ENCODE assay signal across 8 cellular contexts in the genomic region with DNA sequence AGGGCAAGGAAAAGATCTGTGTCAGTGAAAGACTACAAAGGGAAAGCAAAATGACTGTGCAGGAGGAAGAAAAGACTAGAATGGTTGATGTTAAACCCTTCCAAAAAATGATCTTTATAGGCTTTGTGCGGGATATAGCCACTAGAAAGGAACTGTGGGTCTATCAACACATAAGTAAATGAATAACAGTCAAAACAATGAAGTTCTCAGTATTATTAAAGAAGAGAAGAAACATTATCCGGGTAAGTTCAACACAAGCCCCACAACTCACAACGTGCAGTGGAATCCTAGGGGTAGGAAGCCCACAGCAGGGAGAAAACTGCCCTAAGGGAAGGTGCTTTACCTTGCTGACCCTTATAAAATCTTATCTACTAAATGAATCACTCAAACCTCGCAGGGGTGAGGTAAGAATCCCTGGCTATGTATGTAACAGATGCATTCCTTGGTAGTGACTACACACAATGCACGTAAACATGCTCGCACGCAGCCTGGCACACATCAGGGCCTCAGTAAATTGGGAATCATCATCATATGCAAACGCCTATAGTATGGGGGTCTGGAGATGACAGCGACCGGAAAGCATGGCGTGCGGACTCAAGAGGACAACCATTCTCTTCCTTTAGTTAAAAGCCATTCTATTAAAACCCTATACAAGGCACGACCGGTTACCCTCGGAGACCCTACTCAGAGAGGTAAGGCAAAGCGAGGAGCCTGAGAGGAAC. TPM values are rescaled to one million over a fixed set of nuclear protein-coding genes. Genes with fewer than 3 reads are reported as not detected.
A peak's percentile ranks its signal among the peaks of the same experiment; 100 is the strongest.
DNase-seq lines count a peak whose midpoint lies in the region; ATAC-seq and TF ChIP-seq lines count a peak whose summit lies in the region.

No MANE protein-coding gene starts in this region.

- peaks cover 11% of the 10 kb centered on the region for H3K27me3 ChIP-seq in CD8-positive, alpha-beta T cell (ENCODE audit: insufficient read depth, low read length)
- H3K27me3 ChIP-seq in iPS-20b (ENCODE audit: insufficient read depth, low read length) (peaks cover 95% of the 10 kb centered on the region), subcutaneous abdominal adipose tissue (ENCODE audit: control insufficient read depth in 5 of 5, insufficient read depth in 4 of 5, low read length in 5 of 5) (peaks cover 3 to 53% (median 44%) of the 10 kb centered on the region in 5 donors)

- H3K9me3 ChIP-seq in CD8-positive, alpha-beta T cell (ENCODE audit: low read length): no peaks in the 10 kb centered on the region
- no peaks in the 10 kb centered on the region for H3K9me3 ChIP-seq in iPS-20b (ENCODE audit: insufficient read depth, low read depth, low read length)
- H3K9me3 ChIP-seq in subcutaneous abdominal adipose tissue (ENCODE audit: control insufficient read depth in 5 of 5, low read length in 5 of 5): peaks cover 0 to 5% (median 0%) of the 10 kb centered on the region in 5 donors

- TF ChIP-seq CTCF in CD8-positive, alpha-beta T cell (IDR thresholded peaks at IDR 0.05): no peak

- H3K27ac Mint-ChIP-seq in CD8-positive, alpha-beta T cell: no peak overlapping the region
- H3K27ac Mint-ChIP-seq in activated T-helper 1 cell treated with anti-CD3 and anti-CD28 coated beads, Interleukin-12 subunit alpha, Interleukin-12 subunit beta, Interleukin-2, Interleukin-4 antibody, amounts not matched to agents 30 ng/mL and 10 ng/mL and 1 ng/mL, durations not matched to agents 14 hours and 24 hours and 36 hours: peak overlapping the region; percentile 73

- H3K4me3 ChIP-seq in CD8-positive, alpha-beta T cell (ENCODE audit: low read depth, low read length): peak overlapping the region; percentile 71
- H3K4me3 ChIP-seq in iPS-20b (ENCODE audit: low read length): peak overlapping the region; percentile 74
- peak overlapping the region; percentile 63 to 91 (median 84) for H3K4me3 ChIP-seq in subcutaneous abdominal adipose tissue (ENCODE audit: low read depth in 1 of 5, low read length in 5 of 5)

- no peak for DNase-seq in CD8-positive, alpha-beta T cell
- no peak for DNase-seq in activated T-helper 1 cell treated with anti-CD3 and anti-CD28 coated beads, Interleukin-12 subunit alpha, Interleukin-12 subunit beta, Interleukin-2, Interleukin-4 antibody, amounts not matched to agents 30 ng/mL and 10 ng/mL and 1 ng/mL, durations not matched to agents 14 hours and 24 hours and 36 hours (ENCODE audit: low spot score)
- DNase-seq in GM19238 (ENCODE audit: insufficient read length, low spot score): no peak
- DNase-seq in NCI-H128 (lab: John Stamatoyannopoulos, UW; ENCODE audit: unreplicated experiment): no peak

- H3K27me3 Mint-ChIP-seq in CD8-positive, alpha-beta T cell (ENCODE audit: low read depth): peaks cover 50% of the 10 kb centered on the region
- H3K27me3 Mint-ChIP-seq in activated T-helper 1 cell treated with anti-CD3 and anti-CD28 coated beads, Interleukin-12 subunit alpha, Interleukin-12 subunit beta, Interleukin-2, Interleukin-4 antibody, amounts not matched to agents 30 ng/mL and 10 ng/mL and 1 ng/mL, durations not matched to agents 14 hours and 24 hours and 36 hours (ENCODE audit: insufficient read depth): peaks cover 71% of the 10 kb centered on the region

- H3K27ac ChIP-seq in CD8-positive, alpha-beta T cell (ENCODE audit: low read depth, low read length): no peak overlapping the region
- H3K27ac ChIP-seq in iPS-20b (ENCODE audit: low read length) (no peak overlapping the region), subcutaneous abdominal adipose tissue (ENCODE audit: low read depth, low read length) (no peak overlapping the region)

- H3K9ac ChIP-seq in iPS-20b (ENCODE audit: low read depth, low read length): peak overlapping the region; percentile 24; the same call in 1 of the 2 replicates
- H3K9ac ChIP-seq in subcutaneous abdominal adipose tissue (ENCODE audit: low read length in 5 of 5): peak overlapping the region in 2 of 5 donors; percentile 49 to 69

- H3K4me3 Mint-ChIP-seq in CD8-positive, alpha-beta T cell: peak overlapping the region; percentile 73
- H3K4me3 Mint-ChIP-seq in activated T-helper 1 cell treated with anti-CD3 and anti-CD28 coated beads, Interleukin-12 subunit alpha, Interleukin-12 subunit beta, Interleukin-2, Interleukin-4 antibody, amounts not matched to agents 30 ng/mL and 10 ng/mL and 1 ng/mL, durations not matched to agents 14 hours and 24 hours and 36 hours: peak overlapping the region; percentile 82

- CTCF ChIA-PET in CD8-positive, alpha-beta T cell (lab: Charles Lee): no interaction called here

- peaks cover 49% of the 10 kb centered on the region for H3K9me3 Mint-ChIP-seq in CD8-positive, alpha-beta T cell
- H3K9me3 Mint-ChIP-seq in activated T-helper 1 cell treated with anti-CD3 and anti-CD28 coated beads, Interleukin-12 subunit alpha, Interleukin-12 subunit beta, Interleukin-2, Interleukin-4 antibody, amounts not matched to agents 30 ng/mL and 10 ng/mL and 1 ng/mL, durations not matched to agents 14 hours and 24 hours and 36 hours: peaks cover 29% of the 10 kb centered on the region

- POLR2A ChIA-PET in CD8-positive, alpha-beta T cell (lab: Charles Lee): no interaction called here

- peaks cover 15% of the 10 kb centered on the region for H3K4me1 Mint-ChIP-seq in CD8-positive, alpha-beta T cell (ENCODE audit: low read depth)
- H3K4me1 Mint-ChIP-seq in activated T-helper 1 cell treated with anti-CD3 and anti-CD28 coated beads, Interleukin-12 subunit alpha, Interleukin-12 subunit beta, Interleukin-2, Interleukin-4 antibody, amounts not matched to agents 30 ng/mL and 10 ng/mL and 1 ng/mL, durations not matched to agents 14 hours and 24 hours and 36 hours (ENCODE audit: low read depth): peaks cover 10% of the 10 kb centered on the region

- H3K36me3 Mint-ChIP-seq in CD8-positive, alpha-beta T cell: peaks cover 3% of the 10 kb centered on the region
- H3K36me3 Mint-ChIP-seq in activated T-helper 1 cell treated with anti-CD3 and anti-CD28 coated beads, Interleukin-12 subunit alpha, Interleukin-12 subunit beta, Interleukin-2, Interleukin-4 antibody, amounts not matched to agents 30 ng/mL and 10 ng/mL and 1 ng/mL, durations not matched to agents 14 hours and 24 hours and 36 hours (ENCODE audit: low read depth): peaks cover 4% of the 10 kb centered on the region

- no peaks in the 10 kb centered on the region for H3K36me3 ChIP-seq in CD8-positive, alpha-beta T cell (ENCODE audit: insufficient read depth, low read length)
- H3K36me3 ChIP-seq in iPS-20b (ENCODE audit: insufficient read depth, low read depth, low read length) (no peaks in the 10 kb centered on the region), subcutaneous abdominal adipose tissue (ENCODE audit: control insufficient read depth in 5 of 5, insufficient read depth in 5 of 5, low read length in 5 of 5) (no peaks in the 10 kb centered on the region)

- no peak for ATAC-seq in CD8-positive, alpha-beta T cell
- ATAC-seq in GM19452 (IDR thresholded peaks at IDR 0.05; ENCODE audit: unreplicated experiment) (peak; percentile 21), HG03457 (IDR thresholded peaks at IDR 0.05; ENCODE audit: unreplicated experiment) (peak; percentile 16)

- intact Hi-C loops in CD8-positive, alpha-beta T cell (cut with DNase I, micrococcal nuclease): loop anchor here (1.0 to 10.0 kb wide), 6 partner anchors 291 to 1969 kb away; a partner anchor contains a TSS
- intact Hi-C loops in activated T-helper 1 cell treated with anti-CD3 and anti-CD28 coated beads, Interleukin-12 subunit alpha, Interleukin-12 subunit beta, Interleukin-2, Interleukin-4 antibody, amounts not matched to agents 30 ng/mL and 10 ng/mL and 1 ng/mL, durations not matched to agents 14 hours and 24 hours and 36 hours (cut with micrococcal nuclease): loop anchor here (1.0 to 10.0 kb wide), 8 partner anchors 9 to 1966 kb away; a partner anchor contains a TSS

- peaks cover 13% of the 10 kb centered on the region for H3K4me1 ChIP-seq in CD8-positive, alpha-beta T cell (ENCODE audit: insufficient read depth, low read length)
- H3K4me1 ChIP-seq in iPS-20b (ENCODE audit: insufficient read depth, low read length) (peaks cover 31% of the 10 kb centered on the region), subcutaneous abdominal adipose tissue (ENCODE audit: control insufficient read depth in 5 of 5, insufficient read depth in 5 of 5, low read length in 5 of 5) (peaks cover 0 to 19% (median 16%) of the 10 kb centered on the region in 5 donors)

RNA-seq across cellular contexts. Expression of a gene that starts 11.3 kb away (rescaled TPM):
- under 1 TPM in 1 of 2 experiments, not detected in 1; 0.24 TPM for total RNA-seq in CD8-positive, alpha-beta T cell
- total RNA-seq in activated T-helper 1 cell treated with anti-CD3 and anti-CD28 coated beads, Interleukin-12 subunit alpha, Interleukin-12 subunit beta, Interleukin-2, Interleukin-4 antibody, amounts not matched to agents 30 ng/mL and 10 ng/mL and 1 ng/mL, durations not matched to agents 14 hours and 24 hours and 36 hours: not detected in 2 replicates
